ENCODE assay signal across 8 cellular contexts in genomic region chr10:102394079-102394800, GRCh38. TPM values are rescaled to one million over a fixed set of nuclear protein-coding genes. Genes with fewer than 3 reads are reported as not detected.
DNase-seq lines count a peak whose midpoint lies in the region; ATAC-seq and TF ChIP-seq lines count a peak whose summit lies in the region.

No MANE protein-coding gene starts in this region.

- H3K4me1 Mint-ChIP-seq in CD14-positive monocyte (peaks cover 33% of the 10 kb centered on the region), endothelial cell (ENCODE audit: unreplicated experiment) (peaks cover 5% of the 10 kb centered on the region)

- ATAC-seq in HG03378 (IDR thresholded peaks at IDR 0.05; ENCODE audit: unreplicated experiment): peak; percentile 75

- H3K27me3 Mint-ChIP-seq in CD14-positive monocyte (ENCODE audit: low read depth in 3 of 3) (peaks cover 9 to 24% (median 19%) of the 10 kb centered on the region in 3 donors), endothelial cell (ENCODE audit: unreplicated experiment) (peaks cover 9% of the 10 kb centered on the region)

- peak overlapping the region; percentile 98 to 100 (median 99) for H3K27ac Mint-ChIP-seq in CD14-positive monocyte
- H3K27ac Mint-ChIP-seq in endothelial cell (ENCODE audit: unreplicated experiment): no peak overlapping the region

- DNase-seq in CD14-positive monocyte (ENCODE audit: low spot score): peak; percentile 99
- DNase-seq in NOMO-1 treated with dmso at 0.1 percent for 144 hours (lab: John Stamatoyannopoulos, UW; ENCODE audit: unreplicated experiment): peak; percentile 82
- DNase-seq in activated CD8-positive, alpha-beta memory T cell treated with anti-CD3 and anti-CD28 coated beads, Interleukin-2, amount 50 U/mL, for 24 hours (ENCODE audit: extremely low read depth): peak; percentile 99
- peak; percentile 85 for DNase-seq in endothelial cell (ENCODE audit: low spot score)
- DNase-seq in middle frontal gyrus (ENCODE audit: extremely low spot score, low spot score): peak; percentile 49
- DNase-seq in stimulated activated CD8-positive, alpha-beta memory T cell treated with anti-CD3 and anti-CD28 coated beads, Interleukin-2, amount 100 ng/mL, for 1 hour (ENCODE audit: low read depth in 2 of 2): peak; percentile 98

- H3K36me3 Mint-ChIP-seq in CD14-positive monocyte (peaks cover 24 to 34% of the 10 kb centered on the region in 2 donors), endothelial cell (ENCODE audit: low read depth, unreplicated experiment) (no peaks in the 10 kb centered on the region)

- peak; percentile 81 for TF ChIP-seq POLR2A in GM19099 (IDR thresholded peaks at IDR 0.05; ENCODE audit: extremely low read depth, insufficient read length, low read depth)

- peak overlapping the region; percentile 91 to 95 for H3K4me3 Mint-ChIP-seq in CD14-positive monocyte
- peak overlapping the region; percentile 88 for H3K4me3 Mint-ChIP-seq in endothelial cell (ENCODE audit: unreplicated experiment)

- no peaks in the 10 kb centered on the region for H3K9me3 Mint-ChIP-seq in CD14-positive monocyte
- no peaks in the 10 kb centered on the region for H3K9me3 Mint-ChIP-seq in endothelial cell (ENCODE audit: unreplicated experiment)

- TF ChIP-seq CTCF in CD14-positive monocyte (IDR thresholded peaks at IDR 0.05): peak; percentile 65
- peak; percentile 88 for TF ChIP-seq CTCF in endothelial cell (IDR thresholded peaks at IDR 0.05; ENCODE audit: unreplicated experiment)

- intact Hi-C loops in CD14-positive monocyte (cut with micrococcal nuclease): loop anchor here (2.0 to 10.0 kb wide), 5 partner anchors 39 to 191 kb away; partner anchors contain the start of genes ACTR1A (in 1 of the 2), CUEDC2 (in 1 of the 2) and SUFU (in 1 of the 2)

RNA-seq across cellular contexts. Expression of gene NFKB2, which starts 1.3 kb away (rescaled TPM):
- polyA plus RNA-seq in CD14-positive monocyte: 10 to 100 TPM in 1 of 2 donors, 1 to 10 TPM in 1; 6.8 to 15.0 TPM
- 14.2 TPM for total RNA-seq in endothelial cell (ENCODE audit: unreplicated experiment)

RNA-seq across cellular contexts. Expression of gene PSD, which starts 24.3 kb away (rescaled TPM):
- polyA plus RNA-seq in CD14-positive monocyte: 1 to 10 TPM; 1.1 to 1.5 TPM
- 0.31 TPM for total RNA-seq in endothelial cell (ENCODE audit: unreplicated experiment)

RNA-seq across cellular contexts. Expression of gene FBXL15, which starts 26.4 kb away (rescaled TPM):
- 10 to 100 TPM; 25.5 to 36.3 TPM for polyA plus RNA-seq in CD14-positive monocyte
- 8.7 TPM for total RNA-seq in endothelial cell (ENCODE audit: unreplicated experiment)

RNA-seq across cellular contexts. Expression of gene CUEDC2, which starts 38.1 kb away (rescaled TPM):
- polyA plus RNA-seq in CD14-positive monocyte: 10 to 100 TPM; 58.5 to 70.2 TPM
- total RNA-seq in endothelial cell (ENCODE audit: unreplicated experiment): 72.9 TPM

RNA-seq across cellular contexts. Expression of gene C10orf95, which starts 57.1 kb away (rescaled TPM):
- not detected for polyA plus RNA-seq in CD14-positive monocyte
- 0.18 TPM for total RNA-seq in endothelial cell (ENCODE audit: unreplicated experiment)

Comparison
In these comparisons a context has a peak if more than half of its experiments do, and no peak if none do; other contexts are left out.
1. Peak in every context shown above with its lines: DNase-seq and ATAC-seq.
2. DNase-seq: peak in every context shown above with its lines; median percentile 99 in CD14-positive monocyte; 99 in activated CD8-positive, alpha-beta memory T cell treated with anti-CD3 and anti-CD28 coated beads, Interleukin-2, amount 50 U/mL, for 24 hours; 98 in stimulated activated CD8-positive, alpha-beta memory T cell treated with anti-CD3 and anti-CD28 coated beads, Interleukin-2, amount 100 ng/mL, for 1 hour; 85 in endothelial cell; 82 in NOMO-1 treated with dmso at 0.1 percent for 144 hours; 49 in middle frontal gyrus.